In genomic region chr6:4281341-4282293, GRCh38 we compare ENCODE assay signal across 8 cellular contexts.
A peak's percentile ranks its signal among the peaks of the same experiment; 100 is the strongest.
DNase-seq lines count a peak whose midpoint lies in the region; ATAC-seq and TF ChIP-seq lines count a peak whose summit lies in the region.

No MANE protein-coding gene starts in this region.

- no TSS peak for BruUV-seq in Caco-2 (replicated peaks; lab: Mats Ljungman, UMichigan)
- BruUV-seq in Panc1 (replicated peaks; lab: Mats Ljungman, UMichigan) = no TSS peak

- no peak overlapping the region for H4K8ac ChIP-seq in mesenchymal stem cell (ENCODE audit: low read length)

- H3K9me3 Mint-ChIP-seq in Caco-2 (ENCODE audit: unreplicated experiment) = no peaks in the 10 kb centered on the region
- H3K9me3 Mint-ChIP-seq in effector memory CD8-positive, alpha-beta T cell = no peaks in the 10 kb centered on the region

- H3K4ac ChIP-seq in mesenchymal stem cell (ENCODE audit: low read depth in 1 of 2, low read length in 2 of 2) = no peak overlapping the region

- peak overlapping the region; percentile 10 for H3K4me3 ChIP-seq in Caco-2 (ENCODE audit: low read depth, low read length)
- H3K4me3 ChIP-seq in Panc1 (ENCODE audit: low read depth in 2 of 2, low read length in 2 of 2) = peak overlapping the region; percentile 32 to 49
- H3K4me3 ChIP-seq in mesenchymal stem cell (ENCODE audit: insufficient read depth in 1 of 2, low read depth in 1 of 2, low read length in 2 of 2) = peak overlapping the region; percentile 18 to 75
- peak overlapping the region; percentile 32 to 50 (median 38) for H3K4me3 ChIP-seq in stomach

- no peak overlapping the region for H3K27ac Mint-ChIP-seq in Caco-2 (ENCODE audit: unreplicated experiment)
- peak overlapping the region in 1 of 2 donors; percentile 60 for H3K27ac Mint-ChIP-seq in effector memory CD8-positive, alpha-beta T cell

- peak; percentile 61 to 66 for DNase-seq in Caco-2
- no peak for DNase-seq in Panc1 (ENCODE audit: low read depth, low spot score)
- DNase-seq in effector memory CD8-positive, alpha-beta T cell = no peak
- peak; percentile 38 for DNase-seq in mesenchymal stem cell
- peak; percentile 56 for DNase-seq in stomach
- DNase-seq in SW 1271 (lab: John Stamatoyannopoulos, UW) = no peak

- TF ChIP-seq CTCF in Caco-2 (IDR thresholded peaks at IDR 0.05; ENCODE audit: insufficient read depth in 1 of 2, low read depth in 1 of 2, low read length in 1 of 2, severe bottlenecking in 1 of 2, unreplicated experiment in 1 of 2) (peak; percentile 47 to 76), Panc1 (IDR thresholded peaks at IDR 0.05) (peak; percentile 37), stomach (IDR thresholded peaks at IDR 0.05) (peak in 5 of 7 experiments; percentile 10 to 40 (median 22))

- no peak for TF ChIP-seq EP300 in stomach (IDR thresholded peaks at IDR 0.05)

- no peak overlapping the region for H4K91ac ChIP-seq in mesenchymal stem cell (ENCODE audit: low read length)

- no peaks in the 10 kb centered on the region for H3K79me1 ChIP-seq in mesenchymal stem cell (replicated peaks; ENCODE audit: low read length, poor library complexity, severe bottlenecking)

- intact Hi-C loops in Caco-2 (cut with micrococcal nuclease; ENCODE audit: unreplicated experiment) (loop anchor here (5.0 kb wide), 2 partner anchors 656 to 676 kb away; no protein-coding TSS in a partner anchor), Panc1 (cut with micrococcal nuclease; ENCODE audit: unreplicated experiment) (no loop called here), stomach (cut with DNase I; ENCODE audit: low total_unique reads) (no loop called here)

- H3K18ac ChIP-seq in mesenchymal stem cell (ENCODE audit: low read depth in 1 of 2, low read length in 2 of 2) = peak overlapping the region in 1 of 2 experiments; percentile 13

- H3K27ac ChIP-seq in Panc1 (ENCODE audit: low read length) (no peak overlapping the region), mesenchymal stem cell (ENCODE audit: low read length, poor library complexity, severe bottlenecking) (no peak overlapping the region), stomach (no peak overlapping the region)

- H2AK5ac ChIP-seq in mesenchymal stem cell (ENCODE audit: low read length, severe bottlenecking) = peak overlapping the region; percentile 38

- peak overlapping the region; percentile 67 for H3K4me3 Mint-ChIP-seq in Caco-2 (ENCODE audit: unreplicated experiment)
- H3K4me3 Mint-ChIP-seq in effector memory CD8-positive, alpha-beta T cell = peak overlapping the region in 1 of 2 donors; percentile 58

- H2BK12ac ChIP-seq in mesenchymal stem cell (ENCODE audit: low read length in 2 of 2) = peak overlapping the region in 1 of 2 experiments; percentile 43

- no peaks in the 10 kb centered on the region for H3K4me1 ChIP-seq in Caco-2
- H3K4me1 ChIP-seq in Panc1 (ENCODE audit: control insufficient read depth, insufficient read depth, low read length) = peaks cover 7% of the 10 kb centered on the region
- H3K4me1 ChIP-seq in mesenchymal stem cell (ENCODE audit: control insufficient read depth, insufficient read depth, low read depth, low read length) = peaks cover 11% of the 10 kb centered on the region
- H3K4me1 ChIP-seq in stomach = peaks cover 6 to 14% (median 12%) of the 10 kb centered on the region in 4 donors

- peak overlapping the region in 1 of 2 experiments; percentile 91 for H3K14ac ChIP-seq in mesenchymal stem cell (ENCODE audit: low read length in 2 of 2)

- in situ Hi-C loops in Panc1 (cut with HindIII; ENCODE audit: low pct_unique_long_range_greater_than_20kb, low sequenced_read_pairs) = no loop called here

- ATAC-seq in GM19452 (IDR thresholded peaks at IDR 0.05; ENCODE audit: unreplicated experiment) (peak; percentile 92), HG03565 (IDR thresholded peaks at IDR 0.05; ENCODE audit: unreplicated experiment) (peak; percentile 85), Panc1 (peak; percentile 80)
- ATAC-seq in effector memory CD8-positive, alpha-beta T cell (replicated peaks) = peak; percentile 57

- H2BK5ac ChIP-seq in mesenchymal stem cell (ENCODE audit: low read depth, low read length, poor library complexity, severe bottlenecking) = no peak overlapping the region

- no peak overlapping the region for H3K9ac ChIP-seq in mesenchymal stem cell (ENCODE audit: low read length)

- peak overlapping the region in 1 of 2 experiments; percentile 92 for H3K23ac ChIP-seq in mesenchymal stem cell (ENCODE audit: low read length in 2 of 2)

- H3K36me3 ChIP-seq in Caco-2 (ENCODE audit: control insufficient read depth, insufficient read depth, low read length) = no peaks in the 10 kb centered on the region
- no peaks in the 10 kb centered on the region for H3K36me3 ChIP-seq in Panc1 (ENCODE audit: control insufficient read depth, insufficient read depth, low read length)
- no peaks in the 10 kb centered on the region for H3K36me3 ChIP-seq in mesenchymal stem cell (ENCODE audit: control insufficient read depth in 1 of 2, insufficient read depth in 2 of 2, low read depth in 1 of 2, low read length in 2 of 2)
- no peaks in the 10 kb centered on the region for H3K36me3 ChIP-seq in stomach

- peak overlapping the region; percentile 84 for H2AFZ ChIP-seq in mesenchymal stem cell (ENCODE audit: low read depth, low read length)

- peaks cover 14% of the 10 kb centered on the region for H3K27me3 Mint-ChIP-seq in Caco-2 (ENCODE audit: insufficient read depth, unreplicated experiment)
- H3K27me3 Mint-ChIP-seq in effector memory CD8-positive, alpha-beta T cell = peaks cover 56 to 67% of the 10 kb centered on the region in 2 donors

- WGBS in mesenchymal stem cell = 34% methylated on average over 43 of the region's 46 CpGs
- WGBS in stomach, 5 donors = 22 to 24% (median 23%) methylated on average over 36 to 46 of the region's 46 CpGs

- peak overlapping the region; percentile 53 for H3K4me2 ChIP-seq in mesenchymal stem cell (ENCODE audit: low read length, poor library complexity, severe bottlenecking)

- no peaks in the 10 kb centered on the region; the same call in 1 of the 2 replicates for H3K9me3 ChIP-seq in Caco-2
- no peaks in the 10 kb centered on the region for H3K9me3 ChIP-seq in Panc1 (ENCODE audit: control insufficient read depth, insufficient read depth, low read depth, low read length)
- H3K9me3 ChIP-seq in mesenchymal stem cell (ENCODE audit: control insufficient read depth, low read length) = no peaks in the 10 kb centered on the region
- no peaks in the 10 kb centered on the region for H3K9me3 ChIP-seq in stomach

- CTCF ChIA-PET in Caco-2 (lab: Charles Lee) = no interaction called here
- CTCF ChIA-PET in Panc1 (lab: Charles Lee) = no interaction called here

- no peak overlapping the region for H2BK120ac ChIP-seq in mesenchymal stem cell (ENCODE audit: low read depth, low read length)

- POLR2A ChIA-PET in Caco-2 (lab: Charles Lee) = no interaction called here
- POLR2A ChIA-PET in Panc1 (lab: Charles Lee) = no interaction called here

- H3K4me1 Mint-ChIP-seq in Caco-2 (ENCODE audit: low read depth, unreplicated experiment) = no peaks in the 10 kb centered on the region
- peaks cover 5 to 6% of the 10 kb centered on the region in 2 donors for H3K4me1 Mint-ChIP-seq in effector memory CD8-positive, alpha-beta T cell (ENCODE audit: low read depth in 2 of 2)

- H2BK15ac ChIP-seq in mesenchymal stem cell (ENCODE audit: low read depth, poor library complexity, severe bottlenecking) = peak overlapping the region; percentile 26

- H3K27me3 ChIP-seq in Caco-2 (replicated peaks; ENCODE audit: control insufficient read depth, insufficient read depth, low read length) = peaks cover 3% of the 10 kb centered on the region
- peaks cover 7% of the 10 kb centered on the region; the same call in 1 of the 2 replicates for H3K27me3 ChIP-seq in Panc1 (ENCODE audit: control insufficient read depth, insufficient read depth, low read length)
- peaks cover 19 to 30% of the 10 kb centered on the region in 2 experiments for H3K27me3 ChIP-seq in mesenchymal stem cell (ENCODE audit: control insufficient read depth in 1 of 2, insufficient read depth in 1 of 2, low read length in 2 of 2)
- H3K27me3 ChIP-seq in stomach = peaks cover 0 to 16% (median 11%) of the 10 kb centered on the region in 3 donors

- TF ChIP-seq POLR2A in stomach (IDR thresholded peaks at IDR 0.05) = no peak

- no peaks in the 10 kb centered on the region for H3K36me3 Mint-ChIP-seq in Caco-2 (ENCODE audit: insufficient read depth, unreplicated experiment)
- no peaks in the 10 kb centered on the region for H3K36me3 Mint-ChIP-seq in effector memory CD8-positive, alpha-beta T cell (ENCODE audit: insufficient read depth)

Comparison
In these comparisons a context has a peak if more than half of its experiments do, and no peak if none do; other contexts are left out.
1. DNase-seq: peak in Caco-2 (2 of 2), mesenchymal stem cell (single experiment) and stomach (single experiment); none in Panc1 (single experiment), effector memory CD8-positive, alpha-beta T cell (0 of 3) and SW 1271 (0 of 2).
2. Peak in every context shown above with its lines, with median percentiles within 50 percentile points of each other: H3K4me3 ChIP-seq, CTCF ChIP-seq and ATAC-seq.